12 cellular contexts compared by ENCODE assay signal in genomic region chr11:117535201-117535869, GRCh38.
DNase-seq lines count a peak whose midpoint lies in the region; ATAC-seq and TF ChIP-seq lines count a peak whose summit lies in the region.
"Had no signal": no experiment of that assay in that cellular context is flagged by ENCODE, and none has a peak within 500 bp of the region (broad histone marks: within the 10 kb centered on the region; RNA-seq: fewer than 3 reads in every experiment).

No MANE protein-coding gene starts in this region.

- no peak overlapping the region for H3K4me3 Mint-ChIP-seq in progenitor cell of endocrine pancreas (ENCODE audit: low read depth)
- H3K4me3 Mint-ChIP-seq in Caco-2 (ENCODE audit: unreplicated experiment) = no peak overlapping the region
- no peak overlapping the region for H3K4me3 Mint-ChIP-seq in activated T-helper 2 cell treated with anti-CD3 and anti-CD28 coated beads, Interferon-gamma antibody, Interleukin-2, Interleukin-4, amounts not matched to agents 10 μg/mL and 5 μg/mL and 100 μg/mL, durations not matched to agents 14 hours and 24 hours and 36 hours (ENCODE audit: low read depth)
- H3K4me3 Mint-ChIP-seq: mesothelial cell of epicardium had no signal

- POLR2A ChIA-PET in Caco-2 (lab: Charles Lee) = no interaction called here

- intact Hi-C loops in Right ventricle myocardium superior (cut with DNase I) (no loop called here), Caco-2 (cut with micrococcal nuclease; ENCODE audit: unreplicated experiment) (no loop called here)
- intact Hi-C loops in activated T-helper 2 cell treated with anti-CD3 and anti-CD28 coated beads, Interferon-gamma antibody, Interleukin-2, Interleukin-4, amounts not matched to agents 10 μg/mL and 5 μg/mL and 100 μg/mL, durations not matched to agents 14 hours and 24 hours and 36 hours (cut with micrococcal nuclease) = no loop called here

- no peaks in the 10 kb centered on the region for H3K9me3 ChIP-seq in Caco-2

- H3K4me1 Mint-ChIP-seq in progenitor cell of endocrine pancreas (ENCODE audit: low read depth) (peaks cover 2% of the 10 kb centered on the region), Caco-2 (ENCODE audit: low read depth, unreplicated experiment) (no peaks in the 10 kb centered on the region)
- H3K4me1 Mint-ChIP-seq in activated T-helper 2 cell treated with anti-CD3 and anti-CD28 coated beads, Interferon-gamma antibody, Interleukin-2, Interleukin-4, amounts not matched to agents 10 μg/mL and 5 μg/mL and 100 μg/mL, durations not matched to agents 14 hours and 24 hours and 36 hours (ENCODE audit: low read depth) = no peaks in the 10 kb centered on the region

- BruUV-seq in Caco-2 (replicated peaks; lab: Mats Ljungman, UMichigan) = no TSS peak

- no peaks in the 10 kb centered on the region for H3K4me1 ChIP-seq in Caco-2

- H3K9me3 Mint-ChIP-seq in progenitor cell of endocrine pancreas (ENCODE audit: low read depth) (no peaks in the 10 kb centered on the region), Caco-2 (ENCODE audit: unreplicated experiment) (no peaks in the 10 kb centered on the region)
- H3K9me3 Mint-ChIP-seq in activated T-helper 2 cell treated with anti-CD3 and anti-CD28 coated beads, Interferon-gamma antibody, Interleukin-2, Interleukin-4, amounts not matched to agents 10 μg/mL and 5 μg/mL and 100 μg/mL, durations not matched to agents 14 hours and 24 hours and 36 hours = no peaks in the 10 kb centered on the region
- H3K9me3 Mint-ChIP-seq: mesothelial cell of epicardium had no signal

- H3K27me3 Mint-ChIP-seq in progenitor cell of endocrine pancreas = peaks cover 36% of the 10 kb centered on the region
- H3K27me3 Mint-ChIP-seq in Caco-2 (ENCODE audit: insufficient read depth, unreplicated experiment) = peaks cover 21% of the 10 kb centered on the region
- no peaks in the 10 kb centered on the region for H3K27me3 Mint-ChIP-seq in activated T-helper 2 cell treated with anti-CD3 and anti-CD28 coated beads, Interferon-gamma antibody, Interleukin-2, Interleukin-4, amounts not matched to agents 10 μg/mL and 5 μg/mL and 100 μg/mL, durations not matched to agents 14 hours and 24 hours and 36 hours (ENCODE audit: low read depth)

- CTCF ChIA-PET in Caco-2 (lab: Charles Lee) = interaction anchor here (0.6 kb wide), 1 partner anchor 284 kb away, joined by 3 read pairs; no protein-coding TSS in a partner anchor

- TF ChIP-seq CTCF in progenitor cell of endocrine pancreas (IDR thresholded peaks at IDR 0.05; ENCODE audit: unreplicated experiment) (no peak), Caco-2 (IDR thresholded peaks at IDR 0.05; ENCODE audit: insufficient read depth in 1 of 2, low read depth in 1 of 2, low read length in 1 of 2, severe bottlenecking in 1 of 2, unreplicated experiment in 1 of 2) (no peak)

- ATAC-seq in Right ventricle myocardium superior (ENCODE audit: poor library complexity) (peak; percentile 65), HG02973 (IDR thresholded peaks at IDR 0.05; ENCODE audit: unreplicated experiment) (no peak)
- ATAC-seq: esophagus mucosa had no signal

- no peaks in the 10 kb centered on the region for H3K36me3 ChIP-seq in Caco-2 (ENCODE audit: control insufficient read depth, insufficient read depth, low read length)

- no peaks in the 10 kb centered on the region for H3K36me3 Mint-ChIP-seq in progenitor cell of endocrine pancreas (ENCODE audit: insufficient read depth)
- no peaks in the 10 kb centered on the region for H3K36me3 Mint-ChIP-seq in Caco-2 (ENCODE audit: insufficient read depth, unreplicated experiment)
- no peaks in the 10 kb centered on the region for H3K36me3 Mint-ChIP-seq in activated T-helper 2 cell treated with anti-CD3 and anti-CD28 coated beads, Interferon-gamma antibody, Interleukin-2, Interleukin-4, amounts not matched to agents 10 μg/mL and 5 μg/mL and 100 μg/mL, durations not matched to agents 14 hours and 24 hours and 36 hours (ENCODE audit: low read depth)
- H3K36me3 Mint-ChIP-seq: mesothelial cell of epicardium had no signal

- DNase-seq in DMS79 (lab: John Stamatoyannopoulos, UW) (peak; percentile 59), NCI-H345 treated with DMSO at 0.1 percent for 48 hours (lab: John Stamatoyannopoulos, UW; ENCODE audit: unreplicated experiment) (peak; percentile 40), Right ventricle myocardium superior (peak; percentile 83), progenitor cell of endocrine pancreas (ENCODE audit: low spot score, unreplicated experiment) (no peak), Caco-2 (no peak), OCI-M2 (lab: John Stamatoyannopoulos, UW; ENCODE audit: unreplicated experiment) (no peak)
- DNase-seq in activated T-helper 2 cell treated with anti-CD3 and anti-CD28 coated beads, Interferon-gamma antibody, Interleukin-2, Interleukin-4, amounts not matched to agents 10 μg/mL and 5 μg/mL and 100 μg/mL, durations not matched to agents 14 hours and 24 hours and 36 hours (ENCODE audit: low spot score) = no peak
- DNase-seq: activated gamma-delta T cell, NCI-H2171 treated with DMSO at 0.1 percent for 48 hours had no signal

- H3K4me3 ChIP-seq in Caco-2 (ENCODE audit: low read depth, low read length) = no peak overlapping the region

- H3K27me3 ChIP-seq in Caco-2 (replicated peaks; ENCODE audit: control insufficient read depth, insufficient read depth, low read length) = peaks cover 3% of the 10 kb centered on the region; the same call in 1 of the 2 replicates

- H3K27ac Mint-ChIP-seq in progenitor cell of endocrine pancreas (peak overlapping the region; percentile 25), Caco-2 (ENCODE audit: unreplicated experiment) (no peak overlapping the region)
- H3K27ac Mint-ChIP-seq in activated T-helper 2 cell treated with anti-CD3 and anti-CD28 coated beads, Interferon-gamma antibody, Interleukin-2, Interleukin-4, amounts not matched to agents 10 μg/mL and 5 μg/mL and 100 μg/mL, durations not matched to agents 14 hours and 24 hours and 36 hours = no peak overlapping the region
- H3K27ac Mint-ChIP-seq: mesothelial cell of epicardium had no signal

Comparison
In these comparisons a context has a peak if more than half of its experiments do, and no peak if none do; other contexts are left out.
1. DNase-seq: peak in DMS79 (single experiment), NCI-H345 treated with DMSO at 0.1 percent for 48 hours (single experiment) and Right ventricle myocardium superior (single experiment); none in progenitor cell of endocrine pancreas (single experiment), Caco-2 (0 of 2), activated T-helper 2 cell treated with anti-CD3 and anti-CD28 coated beads, Interferon-gamma antibody, Interleukin-2, Interleukin-4, amounts not matched to agents 10 μg/mL and 5 μg/mL and 100 μg/mL, durations not matched to agents 14 hours and 24 hours and 36 hours (single experiment) and OCI-M2 (single experiment).